ENCODE assay signal across 17 cellular contexts in the genomic region with DNA sequence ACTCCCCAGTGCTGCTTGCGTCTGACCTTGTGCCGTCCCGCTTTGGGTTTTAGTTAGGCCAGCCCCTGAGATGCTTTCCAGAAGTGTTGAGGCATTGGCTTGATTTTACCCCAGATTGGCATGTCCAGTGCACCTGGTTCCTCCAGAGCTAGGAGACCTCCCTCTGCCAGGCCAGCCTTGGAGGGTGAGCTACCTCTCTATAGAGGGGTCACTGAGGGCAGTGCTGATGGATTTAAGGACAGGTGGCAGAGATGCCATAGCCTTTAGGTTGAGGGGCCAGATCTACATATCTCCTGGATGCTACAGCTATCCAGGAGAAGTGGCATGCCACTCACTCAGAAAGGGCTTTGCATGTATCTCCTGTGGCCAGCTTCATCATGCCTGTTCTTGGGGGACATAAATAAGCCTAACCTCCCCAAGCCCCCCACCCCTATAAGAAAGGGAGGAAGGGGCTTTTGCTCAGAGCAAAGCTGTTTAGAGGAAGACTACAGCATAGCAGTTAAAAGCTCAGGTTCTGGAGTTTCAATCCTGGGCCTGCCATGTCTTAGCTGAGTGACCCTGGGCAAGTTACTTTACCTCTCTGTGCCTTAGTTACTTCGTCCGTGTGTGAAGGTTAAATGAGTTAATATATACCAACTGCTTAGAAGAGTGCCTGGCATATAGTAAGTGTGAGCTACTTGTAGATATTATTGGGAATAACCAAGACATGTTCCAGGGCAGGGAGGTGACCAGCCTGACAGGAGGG. TPM values are rescaled to one million over a fixed set of nuclear protein-coding genes. Genes with fewer than 3 reads are reported as not detected.
DNase-seq lines count a peak whose midpoint lies in the region; ATAC-seq, FAIRE-seq and TF ChIP-seq lines count a peak whose summit lies in the region.
"Had no signal": no experiment of that assay in that cellular context is flagged by ENCODE, and none has a peak within 500 bp of the region (broad histone marks: within the 10 kb centered on the region; RNA-seq: fewer than 3 reads in every experiment).

No MANE protein-coding gene starts in this region.

- no peak for DNase-seq in A549 (ENCODE audit: low read depth in 1 of 2, low spot score in 1 of 2)
- DNase-seq in CD4-positive, CD25-positive, alpha-beta regulatory T cell, result no peak
- DNase-seq in T-helper 17 cell, result no peak
- DNase-seq in keratinocyte (ENCODE audit: low read depth, low spot score), result no peak
- no peak for DNase-seq in activated gamma-delta T cell (lab: John Stamatoyannopoulos, UW)
- no peak for DNase-seq in GM19239 (ENCODE audit: insufficient read length, low spot score)
- DNase-seq: activated T-cell treated with anti-CD3 and anti-CD28 coated beads, Interleukin-2, amount 50 U/mL, for 72 hours; AML-193; left lung; NCI-H1436 had no signal

- no peak for TF ChIP-seq POLR2A in A549 (IDR thresholded peaks at IDR 0.05; ENCODE audit: low read length)

- no peak for TF ChIP-seq RAD21 in A549 (conservative IDR thresholded peaks at IDR 0.05 in 1 of 2, IDR thresholded peaks at IDR 0.05 in 1 of 2)

- dilution Hi-C loops in keratinocyte (cut with MboI; ENCODE audit: extremely low pct_ligation_motif_present, low sequenced_read_pairs), result no loop called here

- H3K4me1 ChIP-seq in A549, result peaks cover 66% of the 10 kb centered on the region
- H3K4me1 ChIP-seq in CD4-positive, CD25-positive, alpha-beta regulatory T cell (ENCODE audit: control insufficient read depth, insufficient read depth, low read length, poor library complexity, severe bottlenecking), result peaks cover 63% of the 10 kb centered on the region
- H3K4me1 ChIP-seq in keratinocyte (ENCODE audit: control insufficient read depth, extremely low read depth, insufficient read depth, low read length), result peaks cover 42% of the 10 kb centered on the region

- H3K27ac ChIP-seq in A549, result peak overlapping the region in 1 of 2 experiments; percentile 59; a peak in 1 of 6 replicates
- peak overlapping the region; percentile 2 for H3K27ac ChIP-seq in CD4-positive, CD25-positive, alpha-beta regulatory T cell (ENCODE audit: insufficient read depth, low read length, poor library complexity, severe bottlenecking)
- no peak overlapping the region for H3K27ac ChIP-seq in keratinocyte (ENCODE audit: control insufficient read depth, insufficient read depth, low read length)
- H3K27ac ChIP-seq: left lung, parathyroid adenoma, SK-N-MC had no signal

- peaks cover 12% of the 10 kb centered on the region for H3K36me3 Mint-ChIP-seq in CD4-positive, CD25-positive, alpha-beta regulatory T cell
- H3K36me3 Mint-ChIP-seq in T-helper 17 cell (ENCODE audit: low read depth), result peaks cover 3% of the 10 kb centered on the region

- H3K4me2 ChIP-seq in A549, result peak overlapping the region; percentile 83
- H3K4me2 ChIP-seq in keratinocyte (ENCODE audit: control insufficient read depth, extremely low read depth, insufficient read depth, low read depth, low read length), result peak overlapping the region; percentile 8

- no peak for TF ChIP-seq EP300 in A549 (IDR thresholded peaks at IDR 0.05)

- no peaks in the 10 kb centered on the region for H3K9me3 ChIP-seq in A549
- no peaks in the 10 kb centered on the region for H3K9me3 ChIP-seq in CD4-positive, CD25-positive, alpha-beta regulatory T cell (ENCODE audit: control insufficient read depth in 2 of 2, low read length in 2 of 2)
- H3K9me3 ChIP-seq in T-helper 17 cell (ENCODE audit: control insufficient read depth, low read length, poor library complexity, severe bottlenecking), result no peaks in the 10 kb centered on the region
- no peaks in the 10 kb centered on the region for H3K9me3 ChIP-seq in keratinocyte (ENCODE audit: control insufficient read depth, low read depth, low read length)
- H3K9me3 ChIP-seq: left lung had no signal

- FAIRE-seq in A549 (lab: Jason Lieb, UNC), result no peak
- FAIRE-seq in keratinocyte (lab: Jason Lieb, UNC), result no peak
- no peak for FAIRE-seq in GM19239 (lab: Jason Lieb, UNC)
- FAIRE-seq: TTC549 had no signal

- H3K9me3 Mint-ChIP-seq in CD4-positive, CD25-positive, alpha-beta regulatory T cell, result peaks cover 0 to 2% (median 0%) of the 10 kb centered on the region in 7 donors
- H3K9me3 Mint-ChIP-seq: activated T-cell treated with anti-CD3 and anti-CD28 coated beads, Interleukin-2, amount 50 U/mL, for 72 hours had no signal

- peaks cover 18% of the 10 kb centered on the region for H3K9me1 ChIP-seq in keratinocyte (ENCODE audit: control insufficient read depth, extremely low read depth, insufficient read depth, low read length)

- H3K9ac ChIP-seq in keratinocyte (ENCODE audit: control insufficient read depth, extremely low read depth, insufficient read depth, low read length), result peak overlapping the region; percentile 3
- H3K9ac ChIP-seq: parathyroid adenoma had no signal

- no peak overlapping the region for H3K4me3 ChIP-seq in A549
- no peak overlapping the region for H3K4me3 ChIP-seq in CD4-positive, CD25-positive, alpha-beta regulatory T cell (ENCODE audit: low read depth, low read length)
- H3K4me3 ChIP-seq in keratinocyte (ENCODE audit: control insufficient read depth in 2 of 3, extremely low read depth in 1 of 3, insufficient read depth in 2 of 3, low read depth in 1 of 3, low read length in 3 of 3), result no peak overlapping the region
- H3K4me3 ChIP-seq: left lung, SK-N-MC had no signal

- peaks cover 11% of the 10 kb centered on the region for H3K36me3 ChIP-seq in CD4-positive, CD25-positive, alpha-beta regulatory T cell (ENCODE audit: control insufficient read depth, insufficient read depth, low read length)
- peaks cover 5 to 23% of the 10 kb centered on the region in 2 experiments for H3K36me3 ChIP-seq in keratinocyte (ENCODE audit: control insufficient read depth in 2 of 2, extremely low read depth in 1 of 2, insufficient read depth in 2 of 2, low read length in 2 of 2)

- 70% methylated on average over 5 of the region's 5 CpGs for WGBS in A549 (ENCODE audit: missing lambda C conversion rate)

- POLR2A ChIA-PET in A549 (lab: Yijun Ruan, JAX), result interaction anchor here (1.6 kb wide), 1 partner anchor 55 kb away, joined by 4 read pairs; no protein-coding TSS in a partner anchor

- H3K27me3 ChIP-seq in CD4-positive, CD25-positive, alpha-beta regulatory T cell (ENCODE audit: control insufficient read depth, insufficient read depth, low read length), result no peaks in the 10 kb centered on the region
- no peaks in the 10 kb centered on the region for H3K27me3 ChIP-seq in keratinocyte (ENCODE audit: control insufficient read depth, extremely low read depth, insufficient read depth, low read length)
- H3K27me3 ChIP-seq: left lung had no signal

- peaks cover 98% of the 10 kb centered on the region for H3K79me2 ChIP-seq in keratinocyte (ENCODE audit: control insufficient read depth, insufficient read depth, low read length)

- H3K27me3 Mint-ChIP-seq in CD4-positive, CD25-positive, alpha-beta regulatory T cell, result no peaks in the 10 kb centered on the region
- H3K27me3 Mint-ChIP-seq in T-helper 17 cell, result no peaks in the 10 kb centered on the region

- H3K4me3 Mint-ChIP-seq in CD4-positive, CD25-positive, alpha-beta regulatory T cell, result peak overlapping the region in 2 of 4 donors; percentile 61 to 63
- peak overlapping the region; percentile 41 for H3K4me3 Mint-ChIP-seq in T-helper 17 cell

- peak overlapping the region in 2 of 3 donors; percentile 36 to 65 for H3K27ac Mint-ChIP-seq in CD4-positive, CD25-positive, alpha-beta regulatory T cell
- H3K27ac Mint-ChIP-seq in T-helper 17 cell, result peak overlapping the region; percentile 81
- H3K27ac Mint-ChIP-seq: activated T-cell treated with anti-CD3 and anti-CD28 coated beads, Interleukin-2, amount 50 U/mL, for 72 hours had no signal

- no peak overlapping the region for H2AFZ ChIP-seq in keratinocyte (ENCODE audit: control insufficient read depth, low read length)
- H2AFZ ChIP-seq: parathyroid adenoma had no signal

- ATAC-seq in A549 (peak in 1 of 2 experiments; percentile 38; a peak in 2 of 6 replicates), T-helper 17 cell (no peak), HG02970 (IDR thresholded peaks at IDR 0.05; ENCODE audit: low FRiP score, unreplicated experiment) (no peak)
- no peak for ATAC-seq in CD4-positive, CD25-positive, alpha-beta regulatory T cell (ENCODE audit: low read depth in 2 of 2)
- ATAC-seq: activated T-cell treated with anti-CD3 and anti-CD28 coated beads, Interleukin-2, amount 50 U/mL, for 72 hours; Panc1 had no signal

- CTCF ChIA-PET in A549 (lab: Yijun Ruan, JAX), result interaction anchor here (0.8 to 1.4 kb wide), 4 partner anchors 12 to 43 kb away, joined by 3 read pairs; no protein-coding TSS in a partner anchor

- no peak for TF ChIP-seq CTCF in A549 (IDR thresholded peaks at IDR 0.05)
- TF ChIP-seq CTCF in keratinocyte (optimal IDR thresholded peaks at IDR 0.05 in 1 of 3, IDR thresholded peaks at IDR 0.05 in 1 of 3, conservative IDR thresholded peaks at IDR 0.05 in 1 of 3; ENCODE audit: extremely low read depth in 1 of 3, insufficient read depth in 2 of 3, low read length in 3 of 3), result no peak

- H4K20me1 ChIP-seq in keratinocyte (ENCODE audit: control insufficient read depth, extremely low read depth, insufficient read depth, low read length), result peaks cover 73% of the 10 kb centered on the region

- H3K4me1 Mint-ChIP-seq in CD4-positive, CD25-positive, alpha-beta regulatory T cell, result peaks cover 42 to 87% (median 68%) of the 10 kb centered on the region in 4 donors
- H3K4me1 Mint-ChIP-seq in T-helper 17 cell, result peaks cover 51% of the 10 kb centered on the region

RNA-seq across cellular contexts. Expression of a gene that starts 6.4 kb away (rescaled TPM):
- polyA plus RNA-seq in A549 (2011; rRNA removed), result 45.3 and 54.9 TPM in 2 replicates
- polyA plus RNA-seq in A549 (2012; cell fraction: cytosol; rRNA removed), result 33.7 and 34.3 TPM in 2 replicates
- polyA plus RNA-seq in A549 (2012; cell fraction: nucleus; rRNA removed), result 17.6 and 25.7 TPM in 2 replicates
- 53.1 to 56.6 TPM (median 55.6 TPM) in 3 replicates for polyA plus RNA-seq in A549 (2017; fragmentation: RNase III; extraction: RNeasy Plus Mini Kit Qiagen cat#74134 plus additional on column Dnase treatment)
- 28.2 and 32.9 TPM in 2 replicates for polyA minus RNA-seq in A549 (2011; rRNA and poly(A)+ RNA removed)
- total RNA-seq in CD4-positive, CD25-positive, alpha-beta regulatory T cell, result 33.7 TPM
- 100 to 1,000 TPM in 3 of 4 donors, 10 to 100 TPM in 1; 98.4 to 124 (median 110) TPM for polyA plus RNA-seq in CD4-positive, CD25-positive, alpha-beta regulatory T cell
- total RNA-seq in T-helper 17 cell, result 10 to 100 TPM; 25.7 to 30.4 TPM
- polyA plus RNA-seq in keratinocyte, result 43.7 to 92.1 TPM (median 80.8 TPM) in 3 replicates
- polyA plus RNA-seq in keratinocyte (2011; ENCODE audit: low read depth), result 24.2 TPM
- 76.9 and 97.2 TPM in 2 replicates for polyA plus RNA-seq in keratinocyte (2011; cell fraction: cytosol; rRNA removed)
- polyA plus RNA-seq in keratinocyte (2011; cell fraction: nucleus; rRNA removed), result 37.2 and 41.9 TPM in 2 replicates
- 54.2 and 88.0 TPM in 2 replicates for polyA plus RNA-seq in keratinocyte (2012; ENCODE audit: low replicate concordance)
- polyA minus RNA-seq in keratinocyte, result 31.9 to 42.9 TPM (median 37.8 TPM) in 3 replicates
- 33.0 TPM for polyA minus RNA-seq in keratinocyte (2011; cell fraction: cytosol; rRNA and poly(A)+ RNA removed)
- 11.4 and 18.1 TPM in 2 replicates for polyA minus RNA-seq in keratinocyte (2011; cell fraction: nucleus; rRNA and poly(A)+ RNA removed)

RNA-seq across cellular contexts. Expression of a gene that starts 22.7 kb away (rescaled TPM):
- 0.05 and 0.08 TPM in 2 replicates for polyA plus RNA-seq in A549 (2011; rRNA removed)
- 0.01 and 0.04 TPM in 2 replicates for polyA plus RNA-seq in A549 (2012; cell fraction: cytosol; rRNA removed)
- polyA plus RNA-seq in A549 (2012; cell fraction: nucleus; rRNA removed), result 0.04 and 0.08 TPM in 2 replicates
- 0.17 to 0.27 TPM (median 0.24 TPM) in 3 replicates for polyA plus RNA-seq in A549 (2017; fragmentation: RNase III; extraction: RNeasy Plus Mini Kit Qiagen cat#74134 plus additional on column Dnase treatment)
- polyA minus RNA-seq in A549 (2011; rRNA and poly(A)+ RNA removed), result 0.41 and 0.68 TPM in 2 replicates
- 0.47 TPM for total RNA-seq in CD4-positive, CD25-positive, alpha-beta regulatory T cell
- polyA plus RNA-seq in CD4-positive, CD25-positive, alpha-beta regulatory T cell, result under 1 TPM in 3 of 4 donors, not detected in 1; 0.38 to 0.87 (median 0.52) TPM
- total RNA-seq in T-helper 17 cell, result 1 to 10 TPM in 1 of 2 donors, under 1 TPM in 1; 0.34 to 1.2 TPM
- polyA plus RNA-seq in keratinocyte, result 0.01 TPM in 1 of 3 replicates, not detected in the others
- polyA plus RNA-seq in keratinocyte (2011; ENCODE audit: low read depth), result not detected
- polyA plus RNA-seq in keratinocyte (2011; cell fraction: cytosol; rRNA removed), result not detected in 2 replicates
- not detected in 2 replicates for polyA plus RNA-seq in keratinocyte (2011; cell fraction: nucleus; rRNA removed)
- not detected in 2 replicates for polyA plus RNA-seq in keratinocyte (2012; ENCODE audit: low replicate concordance)
- polyA minus RNA-seq in keratinocyte, result 0.10 TPM in 1 of 3 replicates, not detected in the others
- not detected for polyA minus RNA-seq in keratinocyte (2011; cell fraction: cytosol; rRNA and poly(A)+ RNA removed)
- not detected in 2 replicates for polyA minus RNA-seq in keratinocyte (2011; cell fraction: nucleus; rRNA and poly(A)+ RNA removed)
- total RNA-seq: glomerular endothelial cell, skeletal muscle tissue had no signal

RNA-seq across cellular contexts. Expression of a gene that starts 55.9 kb away (rescaled TPM):
- 24.8 and 27.0 TPM in 2 replicates for polyA plus RNA-seq in A549 (2011; rRNA removed)
- polyA plus RNA-seq in A549 (2012; cell fraction: cytosol; rRNA removed), result 60.0 and 90.3 TPM in 2 replicates
- 74.3 and 115 TPM in 2 replicates for polyA plus RNA-seq in A549 (2012; cell fraction: nucleus; rRNA removed)
- 28.3 to 29.9 TPM (median 28.3 TPM) in 3 replicates for polyA plus RNA-seq in A549 (2017; fragmentation: RNase III; extraction: RNeasy Plus Mini Kit Qiagen cat#74134 plus additional on column Dnase treatment)
- 10.5 and 13.7 TPM in 2 replicates for polyA minus RNA-seq in A549 (2011; rRNA and poly(A)+ RNA removed)
- 34.4 TPM for total RNA-seq in CD4-positive, CD25-positive, alpha-beta regulatory T cell
- 10 to 100 TPM; 55.0 to 70.0 (median 55.6) TPM for polyA plus RNA-seq in CD4-positive, CD25-positive, alpha-beta regulatory T cell
- total RNA-seq in T-helper 17 cell, result 10 to 100 TPM; 28.3 to 31.0 TPM
- 18.2 to 31.8 TPM (median 22.3 TPM) in 3 replicates for polyA plus RNA-seq in keratinocyte
- polyA plus RNA-seq in keratinocyte (2011; ENCODE audit: low read depth), result 6.9 TPM
- 16.3 and 45.3 TPM in 2 replicates for polyA plus RNA-seq in keratinocyte (2011; cell fraction: cytosol; rRNA removed)
- 16.6 and 28.9 TPM in 2 replicates for polyA plus RNA-seq in keratinocyte (2011; cell fraction: nucleus; rRNA removed)
- 19.0 and 36.5 TPM in 2 replicates for polyA plus RNA-seq in keratinocyte (2012; ENCODE audit: low replicate concordance)
- polyA minus RNA-seq in keratinocyte, result 5.3 to 16.2 TPM (median 12.4 TPM) in 3 replicates
- 56.2 TPM for polyA minus RNA-seq in keratinocyte (2011; cell fraction: cytosol; rRNA and poly(A)+ RNA removed)
- polyA minus RNA-seq in keratinocyte (2011; cell fraction: nucleus; rRNA and poly(A)+ RNA removed), result 12.6 and 17.6 TPM in 2 replicates

RNA-seq across cellular contexts. Expression of a gene that starts 58.6 kb away (rescaled TPM):
- polyA plus RNA-seq in A549 (2011; rRNA removed) (0.05 TPM in 1 of 2 replicates, not detected in the other), A549 (2017; fragmentation: RNase III; extraction: RNeasy Plus Mini Kit Qiagen cat#74134 plus additional on column Dnase treatment) (0.04 to 0.06 TPM in 2 of 3 replicates, not detected in the other), keratinocyte (0.03 TPM in 3 replicates)
- 0.04 and 0.10 TPM in 2 replicates for polyA plus RNA-seq in A549 (2012; cell fraction: cytosol; rRNA removed)
- 0.72 and 1.0 TPM in 2 replicates for polyA plus RNA-seq in A549 (2012; cell fraction: nucleus; rRNA removed)
- not detected in 2 replicates for polyA minus RNA-seq in A549 (2011; rRNA and poly(A)+ RNA removed)
- total RNA-seq in CD4-positive, CD25-positive, alpha-beta regulatory T cell, result not detected
- not detected for polyA plus RNA-seq in CD4-positive, CD25-positive, alpha-beta regulatory T cell
- total RNA-seq in T-helper 17 cell, result under 1 TPM in 1 of 2 donors, not detected in 1; 0.13 TPM
- polyA plus RNA-seq in keratinocyte (2011; ENCODE audit: low read depth), result not detected
- polyA plus RNA-seq in keratinocyte (2011; cell fraction: cytosol; rRNA removed), result not detected in 2 replicates
- polyA plus RNA-seq in keratinocyte (2011; cell fraction: nucleus; rRNA removed), result 0.11 and 0.19 TPM in 2 replicates
- 0.17 TPM in 1 of 2 replicates, not detected in the other for polyA plus RNA-seq in keratinocyte (2012; ENCODE audit: low replicate concordance)
- polyA minus RNA-seq in keratinocyte, result not detected in 3 replicates
- polyA minus RNA-seq in keratinocyte (2011; cell fraction: cytosol; rRNA and poly(A)+ RNA removed), result not detected
- not detected in 2 replicates for polyA minus RNA-seq in keratinocyte (2011; cell fraction: nucleus; rRNA and poly(A)+ RNA removed)
- total RNA-seq: skeletal muscle tissue had no signal
